Comparison of ENCODE assay signal across 24 cellular contexts in the genomic region with DNA sequence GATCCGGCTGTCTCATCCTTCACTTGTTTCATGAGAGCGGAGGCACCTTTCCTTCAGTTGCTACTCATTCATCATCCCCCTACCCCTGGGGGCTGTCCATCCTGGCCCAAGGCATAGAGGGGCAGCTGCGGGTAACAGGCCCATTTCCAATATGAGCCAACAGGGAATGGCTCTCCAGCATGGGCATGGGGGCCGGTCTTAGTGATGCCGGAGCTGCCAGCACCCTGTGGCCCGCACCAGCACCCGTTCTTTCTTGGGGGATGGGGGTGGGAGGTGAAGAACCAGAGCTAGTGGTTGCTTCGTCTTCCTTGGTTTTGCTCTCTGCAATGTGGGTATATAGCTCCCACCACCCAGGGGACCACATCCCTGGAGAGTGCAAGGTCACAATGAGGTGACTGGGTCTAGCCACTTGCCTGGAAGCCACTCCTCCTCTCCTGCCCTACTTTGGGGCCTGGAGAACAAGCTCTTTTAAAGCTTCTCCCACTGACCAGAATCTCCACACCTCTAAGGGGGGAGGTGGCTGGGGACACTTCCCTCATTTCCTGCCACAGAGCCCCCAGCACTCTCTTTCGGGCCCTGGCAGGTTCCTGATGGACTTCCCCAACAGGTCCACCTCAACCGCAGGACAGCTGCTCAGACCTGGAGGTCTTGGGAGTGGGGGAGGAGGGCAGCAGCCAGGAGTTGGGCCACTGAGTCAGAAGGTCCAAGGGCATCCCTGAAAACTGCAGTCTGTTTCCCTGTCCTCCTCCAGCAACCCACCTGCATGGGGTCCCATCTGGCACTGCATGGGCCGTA. TPM values are rescaled to one million over a fixed set of nuclear protein-coding genes. Genes with fewer than 3 reads are reported as not detected.
"Had no signal": no experiment of that assay in that cellular context is flagged by ENCODE, and none has a peak within 500 bp of the region (broad histone marks: within the 10 kb centered on the region; RNA-seq: fewer than 3 reads in every experiment).

No MANE protein-coding gene starts in this region.

- H3K36me3 ChIP-seq: esophagus squamous epithelium, thyroid gland had no signal

- H3K27ac Mint-ChIP-seq: effector memory CD8-positive, alpha-beta T cell; naive thymus-derived CD4-positive, alpha-beta T cell had no signal

- H3K4me2 ChIP-seq: smooth muscle cell had no signal

- H3K4me3 ChIP-seq: esophagus squamous epithelium, psoas muscle, smooth muscle cell, thyroid gland had no signal

- DNase-seq: cerebellar nuclear complex; cortex of kidney; effector memory CD8-positive, alpha-beta T cell; erythroblast; esophagus squamous epithelium; foreskin melanocyte; mesendoderm; midbrain; naive thymus-derived CD4-positive, alpha-beta T cell; stimulated activated CD4-positive, alpha-beta T cell treated with anti-CD3 and anti-CD28 coated beads, Interleukin-12 subunit alpha, Interleukin-12 subunit beta, amount 100 ng/mL, for 4 hours; stimulated activated CD4-positive, alpha-beta T cell treated with anti-CD3 and anti-CD28 coated beads, Interleukin-1b, Interleukin-23, amount 100 ng/mL, for 48 hours; stimulated activated CD4-positive, alpha-beta T cell treated with anti-CD3 and anti-CD28 coated beads, Interleukin-4, amount 100 ng/mL, for 1 hour; stimulated activated CD8-positive, alpha-beta memory T cell treated with anti-CD3 and anti-CD28 coated beads, Interleukin-4, amount 100 ng/mL, for 48 hours; stimulated activated naive CD4-positive, alpha-beta T cell; stimulated activated naive CD8-positive, alpha-beta T cell treated with anti-CD3 and anti-CD28 coated beads, Interleukin-15, amount 100 ng/mL, for 72 hours; thyroid gland; trophoblast cell had no signal

- H3K4me3 Mint-ChIP-seq: effector memory CD8-positive, alpha-beta T cell; naive thymus-derived CD4-positive, alpha-beta T cell; stimulated activated naive CD8-positive, alpha-beta T cell treated with anti-CD3 and anti-CD28 coated beads, Interleukin-15, amount 100 ng/mL, for 72 hours had no signal

- H3K27ac ChIP-seq: esophagus squamous epithelium, psoas muscle, thyroid gland had no signal

- H3K9me3 ChIP-seq: esophagus squamous epithelium, psoas muscle, thyroid gland had no signal

- H3K27me3 ChIP-seq: thyroid gland had no signal

- FAIRE-seq: endometrium, keratinocyte had no signal

- ATAC-seq: effector memory CD8-positive, alpha-beta T cell; left lobe of liver; naive thymus-derived CD4-positive, alpha-beta T cell; psoas muscle had no signal

- H3K27me3 Mint-ChIP-seq: effector memory CD8-positive, alpha-beta T cell had no signal

- H3K9me3 Mint-ChIP-seq: effector memory CD8-positive, alpha-beta T cell; naive thymus-derived CD4-positive, alpha-beta T cell; stimulated activated naive CD8-positive, alpha-beta T cell treated with anti-CD3 and anti-CD28 coated beads, Interleukin-15, amount 100 ng/mL, for 72 hours had no signal

RNA-seq across cellular contexts. Expression of gene TBX2, which starts 11.9 kb away (rescaled TPM):
- total RNA-seq: dermis microvascular lymphatic vessel endothelial cell; naive thymus-derived CD4-positive, alpha-beta T cell had no signal
- polyA plus RNA-seq: keratinocyte; naive thymus-derived CD4-positive, alpha-beta T cell; neural cell had no signal
